ENCODE assay signal across 2 cellular contexts in the genomic region with DNA sequence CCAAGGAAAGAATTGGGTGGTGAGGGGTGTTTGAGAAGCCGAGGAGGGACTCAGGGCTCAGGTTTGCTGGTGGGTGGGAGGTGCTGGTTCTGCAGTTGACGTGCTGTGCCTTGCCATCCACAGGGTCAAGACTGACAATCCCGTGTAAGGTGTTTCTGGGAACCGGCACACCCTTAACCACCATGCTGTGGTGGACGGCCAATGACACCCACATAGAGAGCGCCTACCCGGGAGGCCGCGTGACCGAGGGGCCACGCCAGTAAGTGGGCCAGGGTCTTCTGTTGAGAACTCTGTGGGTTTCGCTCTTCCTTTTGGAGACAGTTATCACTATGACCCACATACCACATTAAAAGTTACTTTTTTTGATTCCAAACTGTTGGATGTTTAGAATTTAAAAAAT.
TF ChIP-seq lines count a peak whose summit lies in the region.

No MANE protein-coding gene starts in this region.

TF ChIP-seq in GM23338, 12 proteins besides CTCF, POLR2A, EP300 and RAD21 (continued from another document):
- TF ChIP-seq, protein P1, sequence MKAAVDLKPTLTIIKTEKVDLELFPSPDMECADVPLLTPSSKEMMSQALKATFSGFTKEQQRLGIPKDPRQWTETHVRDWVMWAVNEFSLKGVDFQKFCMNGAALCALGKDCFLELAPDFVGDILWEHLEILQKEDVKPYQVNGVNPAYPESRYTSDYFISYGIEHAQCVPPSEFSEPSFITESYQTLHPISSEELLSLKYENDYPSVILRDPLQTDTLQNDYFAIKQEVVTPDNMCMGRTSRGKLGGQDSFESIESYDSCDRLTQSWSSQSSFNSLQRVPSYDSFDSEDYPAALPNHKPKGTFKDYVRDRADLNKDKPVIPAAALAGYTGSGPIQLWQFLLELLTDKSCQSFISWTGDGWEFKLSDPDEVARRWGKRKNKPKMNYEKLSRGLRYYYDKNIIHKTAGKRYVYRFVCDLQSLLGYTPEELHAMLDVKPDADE (IDR thresholded peaks at IDR 0.05) = no peak
- TF ChIP-seq ZNF114 (CRISPR knock-in tag; IDR thresholded peaks at IDR 0.05) (no peak), EZH2 (IDR thresholded peaks at IDR 0.05; ENCODE audit: low read depth, unreplicated experiment) (no peak), ZNF331 (CRISPR knock-in tag; IDR thresholded peaks at IDR 0.05; ENCODE audit: low read depth) (no peak), REST (IDR thresholded peaks at IDR 0.05; ENCODE audit: unreplicated experiment) (no peak), EZH2phosphoT487 (IDR thresholded peaks at IDR 0.05; ENCODE audit: unreplicated experiment) (no peak), ZNF462 (CRISPR knock-in tag; IDR thresholded peaks at IDR 0.05) (no peak), POLR2AphosphoS5 (IDR thresholded peaks at IDR 0.05; ENCODE audit: low read depth) (no peak), NANOG (IDR thresholded peaks at IDR 0.05; ENCODE audit: borderline replicate concordance) (no peak), STAT1 (IDR thresholded peaks at IDR 0.05; ENCODE audit: unreplicated experiment) (no peak)
TF ChIP-seq in GM23338: peak in this region for 0.

TF ChIP-seq in GM12878, 131 proteins besides CTCF, POLR2A, EP300 and RAD21:
- TF ChIP-seq, protein P2, sequence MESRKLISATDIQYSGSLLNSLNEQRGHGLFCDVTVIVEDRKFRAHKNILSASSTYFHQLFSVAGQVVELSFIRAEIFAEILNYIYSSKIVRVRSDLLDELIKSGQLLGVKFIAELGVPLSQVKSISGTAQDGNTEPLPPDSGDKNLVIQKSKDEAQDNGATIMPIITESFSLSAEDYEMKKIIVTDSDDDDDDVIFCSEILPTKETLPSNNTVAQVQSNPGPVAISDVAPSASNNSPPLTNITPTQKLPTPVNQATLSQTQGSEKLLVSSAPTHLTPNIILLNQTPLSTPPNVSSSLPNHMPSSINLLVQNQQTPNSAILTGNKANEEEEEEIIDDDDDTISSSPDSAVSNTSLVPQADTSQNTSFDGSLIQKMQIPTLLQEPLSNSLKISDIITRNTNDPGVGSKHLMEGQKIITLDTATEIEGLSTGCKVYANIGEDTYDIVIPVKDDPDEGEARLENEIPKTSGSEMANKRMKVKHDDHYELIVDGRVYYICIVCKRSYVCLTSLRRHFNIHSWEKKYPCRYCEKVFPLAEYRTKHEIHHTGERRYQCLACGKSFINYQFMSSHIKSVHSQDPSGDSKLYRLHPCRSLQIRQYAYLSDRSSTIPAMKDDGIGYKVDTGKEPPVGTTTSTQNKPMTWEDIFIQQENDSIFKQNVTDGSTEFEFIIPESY (IDR thresholded peaks at IDR 0.05) = peak; percentile 87
- no peak for TF ChIP-seq PML (IDR thresholded peaks at IDR 0.05; ENCODE audit: low read length)
- TF ChIP-seq CEBPB (IDR thresholded peaks at IDR 0.05; ENCODE audit: borderline replicate concordance in 1 of 2, low read depth in 2 of 2, low read length in 2 of 2) = no peak
- no peak for TF ChIP-seq CHD4 (IDR thresholded peaks at IDR 0.05)
- no peak for TF ChIP-seq CUX1 (IDR thresholded peaks at IDR 0.05; ENCODE audit: insufficient replicate concordance, low read depth, low read length)
- TF ChIP-seq, protein P3, sequence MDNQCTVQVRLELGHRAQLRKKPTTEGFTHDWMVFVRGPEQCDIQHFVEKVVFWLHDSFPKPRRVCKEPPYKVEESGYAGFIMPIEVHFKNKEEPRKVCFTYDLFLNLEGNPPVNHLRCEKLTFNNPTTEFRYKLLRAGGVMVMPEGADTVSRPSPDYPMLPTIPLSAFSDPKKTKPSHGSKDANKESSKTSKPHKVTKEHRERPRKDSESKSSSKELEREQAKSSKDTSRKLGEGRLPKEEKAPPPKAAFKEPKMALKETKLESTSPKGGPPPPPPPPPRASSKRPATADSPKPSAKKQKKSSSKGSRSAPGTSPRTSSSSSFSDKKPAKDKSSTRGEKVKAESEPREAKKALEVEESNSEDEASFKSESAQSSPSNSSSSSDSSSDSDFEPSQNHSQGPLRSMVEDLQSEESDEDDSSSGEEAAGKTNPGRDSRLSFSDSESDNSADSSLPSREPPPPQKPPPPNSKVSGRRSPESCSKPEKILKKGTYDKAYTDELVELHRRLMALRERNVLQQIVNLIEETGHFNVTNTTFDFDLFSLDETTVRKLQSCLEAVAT (IDR thresholded peaks at IDR 0.05) = 0 out of 2 replicates have a peak, but pooled peaks have one; percentile 8
- TF ChIP-seq NR2F1 (conservative IDR thresholded peaks at IDR 0.05) = no peak
